1 cellular context compared by ENCODE assay signal in genomic region chr16:67842509-67843342, GRCh38.
TF ChIP-seq lines count a peak whose summit lies in the region.

No MANE protein-coding gene starts in this region.

TF ChIP-seq in GM12878, 131 proteins besides CTCF, POLR2A, EP300 and RAD21 (continued from another document and continues in another):
- TF ChIP-seq CEBPZ (IDR thresholded peaks at IDR 0.05; ENCODE audit: low read depth, low read length) (no peak), ZNF687 (IDR thresholded peaks at IDR 0.05) (0 out of 2 replicates have a peak, but pooled peaks have one; percentile 89), RB1 (IDR thresholded peaks at IDR 0.05; ENCODE audit: borderline replicate concordance) (no peak), BMI1 (IDR thresholded peaks at IDR 0.05; ENCODE audit: borderline replicate concordance) (no peak), CREB1 (IDR thresholded peaks at IDR 0.05; ENCODE audit: low read depth) (0 out of 2 replicates have a peak, but pooled peaks have one; percentile 51), NR2C2 (IDR thresholded peaks at IDR 0.05; ENCODE audit: borderline replicate concordance, control insufficient read depth, insufficient read length, low read depth) (no peak), HSF1 (IDR thresholded peaks at IDR 0.05; ENCODE audit: low read depth, low read length) (no peak), SUPT20H (IDR thresholded peaks at IDR 0.05; ENCODE audit: borderline replicate concordance, control insufficient read depth, low read depth, low read length) (no peak), ELK1 (IDR thresholded peaks at IDR 0.05; ENCODE audit: low read depth, low read length) (no peak), STAT1 (conservative IDR thresholded peaks at IDR 0.05) (no peak), PML (IDR thresholded peaks at IDR 0.05; ENCODE audit: low read length) (no peak), YY1 (IDR thresholded peaks at IDR 0.05; ENCODE audit: low read depth, low read length) (no peak; the same call in 1 of the 2 replicates), MTA3 (IDR thresholded peaks at IDR 0.05; ENCODE audit: borderline replicate concordance, low read length) (no peak), KAT2A (conservative IDR thresholded peaks at IDR 0.05; ENCODE audit: control insufficient read depth, low read depth, low read length) (no peak), TCF3 (IDR thresholded peaks at IDR 0.05; ENCODE audit: borderline replicate concordance, insufficient read depth, low read depth, low read length) (no peak), SP1 (IDR thresholded peaks at IDR 0.05; ENCODE audit: low read depth, low read length) (peak; percentile 2), RELA (IDR thresholded peaks at IDR 0.05; ENCODE audit: borderline replicate concordance, partially characterized antibody) (no peak), PAX5 (IDR thresholded peaks at IDR 0.05; ENCODE audit: borderline replicate concordance, low read depth, low read length) (no peak; the same call in 1 of the 2 replicates), CBX3 (IDR thresholded peaks at IDR 0.05; ENCODE audit: borderline replicate concordance, low read depth) (no peak), REST (IDR thresholded peaks at IDR 0.05; ENCODE audit: low read depth, low read length) (no peak), MYB (IDR thresholded peaks at IDR 0.05; ENCODE audit: borderline replicate concordance, low read depth, low read length) (no peak), ZNF622 (IDR thresholded peaks at IDR 0.05) (no peak), SREBF1 (IDR thresholded peaks at IDR 0.05; ENCODE audit: low read length) (no peak), HDAC2 (IDR thresholded peaks at IDR 0.05) (no peak), SUZ12 (IDR thresholded peaks at IDR 0.05; ENCODE audit: unreplicated experiment) (no peak), SPI1 (IDR thresholded peaks at IDR 0.05; ENCODE audit: borderline replicate concordance, insufficient read depth, low read depth, low read length) (no peak), SMAD1 (IDR thresholded peaks at IDR 0.05; ENCODE audit: low read depth, partially characterized antibody) (no peak), PAX8 (IDR thresholded peaks at IDR 0.05) (no peak), MAX (IDR thresholded peaks at IDR 0.05; ENCODE audit: low read depth, low read length) (0 out of 2 replicates have a peak, but pooled peaks have one; percentile 20), ZBTB33 (IDR thresholded peaks at IDR 0.05) (no peak), JUNB (IDR thresholded peaks at IDR 0.05) (no peak), NBN (IDR thresholded peaks at IDR 0.05) (0 out of 2 replicates have a peak, but pooled peaks have one; percentile 41), ATF3 (IDR thresholded peaks at IDR 0.05; ENCODE audit: borderline replicate concordance, extremely low read depth, low read depth, low read length) (no peak), SREBF2 (IDR thresholded peaks at IDR 0.05; ENCODE audit: low read length) (no peak), KDM1A (IDR thresholded peaks at IDR 0.05; ENCODE audit: borderline replicate concordance) (no peak), TBL1XR1 (IDR thresholded peaks at IDR 0.05; ENCODE audit: low read depth, low read length) (no peak), HCFC1 (IDR thresholded peaks at IDR 0.05; ENCODE audit: low read length) (no peak), POLR2AphosphoS5 (IDR thresholded peaks at IDR 0.05; ENCODE audit: low read length) (no peak), SIN3A (IDR thresholded peaks at IDR 0.05; ENCODE audit: low read depth, low read length) (no peak), IKZF1 (conservative IDR thresholded peaks at IDR 0.05) (no peak; the same call in 1 of the 2 replicates), HDGF (IDR thresholded peaks at IDR 0.05) (no peak)
- TF ChIP-seq, protein P1, sequence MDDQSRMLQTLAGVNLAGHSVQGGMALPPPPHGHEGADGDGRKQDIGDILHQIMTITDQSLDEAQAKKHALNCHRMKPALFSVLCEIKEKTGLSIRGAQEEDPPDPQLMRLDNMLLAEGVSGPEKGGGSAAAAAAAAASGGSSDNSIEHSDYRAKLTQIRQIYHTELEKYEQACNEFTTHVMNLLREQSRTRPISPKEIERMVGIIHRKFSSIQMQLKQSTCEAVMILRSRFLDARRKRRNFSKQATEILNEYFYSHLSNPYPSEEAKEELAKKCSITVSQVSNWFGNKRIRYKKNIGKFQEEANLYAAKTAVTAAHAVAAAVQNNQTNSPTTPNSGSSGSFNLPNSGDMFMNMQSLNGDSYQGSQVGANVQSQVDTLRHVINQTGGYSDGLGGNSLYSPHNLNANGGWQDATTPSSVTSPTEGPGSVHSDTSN (IDR thresholded peaks at IDR 0.05; ENCODE audit: insufficient replicate concordance, low read depth, low read length), result no peak
- TF ChIP-seq, protein P2, sequence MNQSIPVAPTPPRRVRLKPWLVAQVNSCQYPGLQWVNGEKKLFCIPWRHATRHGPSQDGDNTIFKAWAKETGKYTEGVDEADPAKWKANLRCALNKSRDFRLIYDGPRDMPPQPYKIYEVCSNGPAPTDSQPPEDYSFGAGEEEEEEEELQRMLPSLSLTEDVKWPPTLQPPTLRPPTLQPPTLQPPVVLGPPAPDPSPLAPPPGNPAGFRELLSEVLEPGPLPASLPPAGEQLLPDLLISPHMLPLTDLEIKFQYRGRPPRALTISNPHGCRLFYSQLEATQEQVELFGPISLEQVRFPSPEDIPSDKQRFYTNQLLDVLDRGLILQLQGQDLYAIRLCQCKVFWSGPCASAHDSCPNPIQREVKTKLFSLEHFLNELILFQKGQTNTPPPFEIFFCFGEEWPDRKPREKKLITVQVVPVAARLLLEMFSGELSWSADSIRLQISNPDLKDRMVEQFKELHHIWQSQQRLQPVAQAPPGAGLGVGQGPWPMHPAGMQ (IDR thresholded peaks at IDR 0.05; ENCODE audit: borderline replicate concordance), result no peak
